8 cellular contexts compared by ENCODE assay signal in the genomic region with DNA sequence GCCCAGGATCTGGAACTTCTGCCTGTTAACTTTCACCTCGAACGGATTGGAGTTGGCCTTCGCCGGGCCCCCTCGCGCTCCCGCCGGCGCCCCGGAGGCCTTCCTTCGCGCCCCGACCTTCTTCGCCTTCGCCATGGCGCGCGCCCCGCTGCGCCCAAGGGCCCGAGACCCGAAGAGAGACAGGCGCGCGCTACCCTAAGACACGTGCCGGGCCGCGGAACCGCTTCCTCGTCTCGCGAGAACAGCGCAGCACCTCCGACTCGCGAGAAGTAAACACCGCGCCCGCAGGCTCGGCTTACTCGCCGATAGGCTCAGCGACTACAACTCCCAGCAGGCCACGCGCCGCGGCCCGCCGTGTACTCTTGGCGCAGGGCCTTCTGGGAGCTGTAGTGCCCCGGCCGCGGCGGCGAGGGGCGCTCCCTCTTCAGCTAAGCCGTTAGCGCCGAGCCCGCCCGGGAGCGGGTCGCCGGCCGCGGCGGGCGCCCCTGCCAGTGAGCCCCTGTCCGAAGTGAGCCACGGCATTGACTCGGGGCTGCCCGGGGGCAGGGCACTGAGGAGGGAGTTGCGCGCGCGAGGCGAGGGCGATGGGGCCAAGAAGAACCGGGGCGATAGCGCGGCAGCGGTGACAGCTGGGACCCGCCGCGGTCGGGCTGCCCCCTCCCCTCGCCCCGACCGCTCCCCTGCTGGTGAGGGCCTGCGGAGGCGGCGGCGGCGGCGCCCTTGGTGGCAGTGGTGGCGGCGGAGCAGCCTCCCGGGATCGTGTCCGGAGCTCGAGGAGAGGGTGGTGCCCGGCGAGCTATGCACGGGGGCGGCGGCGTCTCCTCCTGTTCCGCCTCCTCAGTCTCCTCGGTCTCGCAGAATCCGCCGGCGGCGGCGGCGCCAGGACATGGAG. TPM values are rescaled to one million over a fixed set of nuclear protein-coding genes. Genes with fewer than 3 reads are reported as not detected.
DNase-seq lines count a peak whose midpoint lies in the region; ATAC-seq and TF ChIP-seq lines count a peak whose summit lies in the region.

A gene (plus strand): TSS at position 387 of the 892 bp plus-strand sequence. CDS start 500 bp downstream, at position 887.
A gene (minus strand): TSS at position 222 of the 892 bp plus-strand sequence. CDS start 87 bp downstream, at position 135.

- no peaks in the 10 kb centered on the region for H3K9me3 ChIP-seq in left lung

- H3K4me3 ChIP-seq in left lung, result peak within 1 kb of the TSS; percentile 98 to 100

- H3K27ac ChIP-seq in left lung, result peak within 1 kb of the TSS; percentile 81 to 89

- TF ChIP-seq CTCF in left lung (IDR thresholded peaks at IDR 0.05), result peak in 1 of 2 donors; percentile 30

- DNase-seq in CD1c-positive myeloid dendritic cell (ENCODE audit: extremely low spot score) (peak; percentile 100), NCI-H526 treated with DMSO at 0.1 percent for 48 hours (lab: John Stamatoyannopoulos, UW) (peak; percentile 94), left lung (peak; percentile 99 to 100)
- DNase-seq in activated CD4-positive, alpha-beta T cell treated with anti-CD3 and anti-CD28 coated beads, Interleukin-2, amount 50 U/mL, for 1 hour, result peak; percentile 97
- DNase-seq in stimulated activated CD4-positive, alpha-beta T cell treated with anti-CD3 and anti-CD28 coated beads, Interleukin-2, amount 100 ng/mL, for 4 hours (ENCODE audit: low read depth), result peak; percentile 97

- H3K36me3 Mint-ChIP-seq in dendritic cell treated with granulocyte-macrophage colony-stimulating factor and Interleukin-4, amounts not matched to agents 40 ng/mL and 50 ng/mL, for 4 days (ENCODE audit: low read depth), result peaks cover 27% of the 10 kb centered on the region

- H3K36me3 ChIP-seq in left lung, result peaks cover 0 to 9% of the 10 kb centered on the region in 2 donors

- peaks cover 4% of the 10 kb centered on the region for H3K27me3 Mint-ChIP-seq in dendritic cell treated with granulocyte-macrophage colony-stimulating factor and Interleukin-4, amounts not matched to agents 40 ng/mL and 50 ng/mL, for 4 days

- peak within 1 kb of the TSS; percentile 93 for H3K4me3 Mint-ChIP-seq in dendritic cell treated with granulocyte-macrophage colony-stimulating factor and Interleukin-4, amounts not matched to agents 40 ng/mL and 50 ng/mL, for 4 days

- peak within 1 kb of the TSS; percentile 94 for H3K27ac Mint-ChIP-seq in dendritic cell treated with granulocyte-macrophage colony-stimulating factor and Interleukin-4, amounts not matched to agents 40 ng/mL and 50 ng/mL, for 4 days

- peaks cover 10 to 38% of the 10 kb centered on the region in 2 donors for H3K4me1 ChIP-seq in left lung

- ATAC-seq in GM19372 (IDR thresholded peaks at IDR 0.05; ENCODE audit: low read depth, unreplicated experiment) (peak; percentile 88), HG03521 (IDR thresholded peaks at IDR 0.05; ENCODE audit: unreplicated experiment) (peak; percentile 92), left lung (peak; percentile 97)

- H3K9me3 Mint-ChIP-seq in dendritic cell treated with granulocyte-macrophage colony-stimulating factor and Interleukin-4, amounts not matched to agents 40 ng/mL and 50 ng/mL, for 4 days, result no peaks in the 10 kb centered on the region

- H3K27me3 ChIP-seq in left lung, result no peaks in the 10 kb centered on the region

- intact Hi-C loops in dendritic cell treated with granulocyte-macrophage colony-stimulating factor and Interleukin-4, amounts not matched to agents 40 ng/mL and 50 ng/mL, for 4 days (cut with micrococcal nuclease), result loop anchor here (1.0 to 10.0 kb wide), 2 partner anchors 29 to 111 kb away; a partner anchor contains a TSS
- intact Hi-C loops in left lung (cut with DNase I), result no loop called here

- peaks cover 39% of the 10 kb centered on the region for H3K4me1 Mint-ChIP-seq in dendritic cell treated with granulocyte-macrophage colony-stimulating factor and Interleukin-4, amounts not matched to agents 40 ng/mL and 50 ng/mL, for 4 days (ENCODE audit: low read depth)

RNA-seq across cellular contexts. Expression of the first gene that starts in this region (rescaled TPM):
- total RNA-seq in left lung, result 1 to 10 TPM; 5.3 to 6.8 TPM

RNA-seq across cellular contexts. Expression of the second gene that starts in this region (rescaled TPM):
- 10 to 100 TPM; 20.4 to 27.3 TPM for total RNA-seq in left lung

Comparison
In these comparisons a context has a peak if more than half of its experiments do, and no peak if none do; other contexts are left out.
1. Peak in every context shown above with its lines: DNase-seq, ATAC-seq, H3K4me3 ChIP-seq and H3K27ac ChIP-seq.